38 cellular contexts compared by ENCODE assay signal in genomic region chr19:32896516-32897214, GRCh38. TPM values are rescaled to one million over a fixed set of nuclear protein-coding genes. Genes with fewer than 3 reads are reported as not detected.
DNase-seq lines count a peak whose midpoint lies in the region; ATAC-seq, FAIRE-seq and TF ChIP-seq lines count a peak whose summit lies in the region.
"Had no signal": no experiment of that assay in that cellular context is flagged by ENCODE, and none has a peak within 500 bp of the region (broad histone marks: within the 10 kb centered on the region; RNA-seq: fewer than 3 reads in every experiment).

No MANE protein-coding gene starts in this region.

- H3K27ac ChIP-seq in astrocyte (ENCODE audit: low read depth, low read length) = no peak overlapping the region
- no peak overlapping the region for H3K27ac ChIP-seq in GM23338 (ENCODE audit: low read depth)
- H3K27ac ChIP-seq: adrenal gland, BLaER1, breast epithelium, KMS-11, pancreas, suprapubic skin, upper lobe of right lung had no signal

- H3K9me3 ChIP-seq in astrocyte (ENCODE audit: insufficient read depth, low read depth, low read length) = peaks cover 8% of the 10 kb centered on the region
- H3K9me3 ChIP-seq: pancreas had no signal

- H3K9me3 Mint-ChIP-seq in HFFc6 (peaks cover 19% of the 10 kb centered on the region), astrocyte (ENCODE audit: unreplicated experiment) (peaks cover 6% of the 10 kb centered on the region), GM23338 (peaks cover 8% of the 10 kb centered on the region)

- no peaks in the 10 kb centered on the region for H3K9me2 ChIP-seq in GM23338 (ENCODE audit: insufficient read depth)

- H3K4me3 Mint-ChIP-seq in HFFc6 = no peak overlapping the region
- H3K4me3 Mint-ChIP-seq in astrocyte (ENCODE audit: unreplicated experiment) = no peak overlapping the region
- no peak overlapping the region for H3K4me3 Mint-ChIP-seq in GM23338
- H3K4me3 Mint-ChIP-seq: activated CD4-positive, alpha-beta memory T cell treated with anti-CD3 and anti-CD28 coated beads for 36 hours; activated naive CD4-positive, alpha-beta T cell treated with anti-CD3 and anti-CD28 coated beads for 36 hours; activated T-helper 1 cell treated with anti-CD3 and anti-CD28 coated beads, Interleukin-12 subunit alpha, Interleukin-12 subunit beta, Interleukin-2, Interleukin-4 antibody, amounts not matched to agents 30 ng/mL and 10 ng/mL and 1 ng/mL, durations not matched to agents 14 hours and 24 hours and 36 hours; immature natural killer cell; neural crest cell; T-helper 1 cell treated with Interleukin-12 subunit alpha and Interleukin-12 subunit beta and Interleukin-4 antibody, amounts not matched to agents 30 μg/mL and 1 μg/mL, for 36 hours had no signal

- H3K27me3 ChIP-seq in astrocyte (ENCODE audit: insufficient read depth, low read length) = no peaks in the 10 kb centered on the region
- H3K27me3 ChIP-seq in GM23338 (ENCODE audit: insufficient read depth) = no peaks in the 10 kb centered on the region
- H3K27me3 ChIP-seq: adrenal gland, BLaER1, breast epithelium, pancreas, suprapubic skin, upper lobe of right lung had no signal

- H3K4me3 ChIP-seq in AG09309 (ENCODE audit: control insufficient read depth, low read depth, low read length) (no peak overlapping the region), astrocyte (ENCODE audit: insufficient read depth, low read depth, low read length) (no peak overlapping the region), fibroblast of villous mesenchyme (ENCODE audit: low read depth, low read length) (no peak overlapping the region), GM23338 (no peak overlapping the region)
- H3K4me3 ChIP-seq: adrenal gland, BLaER1, breast epithelium, pancreas, suprapubic skin, upper lobe of right lung had no signal

- H3K27me3 Mint-ChIP-seq in HFFc6 (ENCODE audit: insufficient read depth) (no peaks in the 10 kb centered on the region), astrocyte (ENCODE audit: low read depth, unreplicated experiment) (no peaks in the 10 kb centered on the region), GM23338 (ENCODE audit: insufficient read depth, low read depth, poor library complexity) (no peaks in the 10 kb centered on the region)
- H3K27me3 Mint-ChIP-seq: activated CD4-positive, alpha-beta memory T cell treated with anti-CD3 and anti-CD28 coated beads for 36 hours had no signal

- H3K27ac Mint-ChIP-seq in HFFc6 (no peak overlapping the region), astrocyte (ENCODE audit: unreplicated experiment) (no peak overlapping the region), GM23338 (no peak overlapping the region)
- H3K27ac Mint-ChIP-seq: activated CD4-positive, alpha-beta memory T cell treated with anti-CD3 and anti-CD28 coated beads for 36 hours; activated naive CD4-positive, alpha-beta T cell treated with anti-CD3 and anti-CD28 coated beads for 36 hours; activated T-helper 1 cell treated with anti-CD3 and anti-CD28 coated beads, Interleukin-12 subunit alpha, Interleukin-12 subunit beta, Interleukin-2, Interleukin-4 antibody, amounts not matched to agents 30 ng/mL and 10 ng/mL and 1 ng/mL, durations not matched to agents 14 hours and 24 hours and 36 hours; T-helper 1 cell treated with Interleukin-12 subunit alpha and Interleukin-12 subunit beta and Interleukin-4 antibody, amounts not matched to agents 30 μg/mL and 1 μg/mL, for 36 hours had no signal

- ATAC-seq in HG02885 (IDR thresholded peaks at IDR 0.05; ENCODE audit: poor library complexity, unreplicated experiment) (no peak), GM23338 (no peak), GM21619 (IDR thresholded peaks at IDR 0.05; ENCODE audit: unreplicated experiment) (no peak)
- ATAC-seq: activated CD4-positive, CD25-positive, alpha-beta regulatory T cell treated with anti-CD3 and anti-CD28 coated beads, Interleukin-2, amount 50 U/mL, for 24 hours; left lobe of liver; pancreas; upper lobe of right lung had no signal

- H3K4me2 ChIP-seq in astrocyte (ENCODE audit: low read length) = no peak overlapping the region
- no peak overlapping the region for H3K4me2 ChIP-seq in GM23338
- H3K4me2 ChIP-seq: BLaER1, KMS-11 had no signal

- H4K20me1 ChIP-seq in astrocyte (ENCODE audit: insufficient read depth, low read length) (peaks cover 7% of the 10 kb centered on the region), GM23338 (replicated peaks; ENCODE audit: insufficient read depth) (no peaks in the 10 kb centered on the region)
- H4K20me1 ChIP-seq: BLaER1 had no signal

- H3K79me2 ChIP-seq in astrocyte (ENCODE audit: insufficient read depth, low read length) (peaks cover 3% of the 10 kb centered on the region), GM23338 (replicated peaks; ENCODE audit: insufficient read depth) (no peaks in the 10 kb centered on the region)

- H3F3A ChIP-seq in GM23338 (replicated peaks; ENCODE audit: low read depth) = no peaks in the 10 kb centered on the region

- H3K36me3 ChIP-seq in astrocyte (ENCODE audit: insufficient read depth, low read length) (no peaks in the 10 kb centered on the region), GM23338 (ENCODE audit: insufficient read depth) (peaks cover 6% of the 10 kb centered on the region; the same call in 1 of the 2 replicates)
- H3K36me3 ChIP-seq: breast epithelium, pancreas had no signal

- no peak overlapping the region for H3K9ac ChIP-seq in astrocyte (ENCODE audit: low read length)
- H3K9ac ChIP-seq: BLaER1, KMS-11 had no signal

- H2AFZ ChIP-seq in astrocyte (ENCODE audit: low read depth, low read length) (no peak overlapping the region), GM23338 (no peak overlapping the region)

- DNase-seq in AG09309 (ENCODE audit: low read depth) (peak; percentile 3), HFFc6 (peak; percentile 45), astrocyte (ENCODE audit: low read depth) (peak; percentile 59), fibroblast of villous mesenchyme (ENCODE audit: low read depth) (peak; percentile 16), GM23338 (ENCODE audit: low spot score) (no peak)
- no peak for DNase-seq in activated CD4-positive, alpha-beta T cell treated with anti-CD3 and anti-CD28 coated beads for 1 hour
- DNase-seq: activated CD4-positive, alpha-beta memory T cell treated with anti-CD3 and anti-CD28 coated beads for 36 hours; activated naive CD4-positive, alpha-beta T cell treated with anti-CD3 and anti-CD28 coated beads for 36 hours; adrenal gland; COR-L47; DMS53; HCEC 1CT; immature natural killer cell; mesendoderm; NCI-H1417; NCI-H2029 treated with DMSO at 0.1 percent for 48 hours; NCI-H226; NCI-H774; pancreas; retina; small intestine; stimulated activated naive CD4-positive, alpha-beta T cell; upper lobe of right lung had no signal

- peaks cover 12% of the 10 kb centered on the region for H3K4me1 Mint-ChIP-seq in HFFc6 (ENCODE audit: low read depth)
- no peaks in the 10 kb centered on the region for H3K4me1 Mint-ChIP-seq in astrocyte (ENCODE audit: low read depth, unreplicated experiment)
- H3K4me1 Mint-ChIP-seq in GM23338 = peaks cover 8% of the 10 kb centered on the region; the same call in 2 of the 3 replicates
- H3K4me1 Mint-ChIP-seq: immature natural killer cell, neural crest cell had no signal

- no peaks in the 10 kb centered on the region for H3K4me1 ChIP-seq in astrocyte (ENCODE audit: insufficient read depth, low read length)
- peaks cover 3% of the 10 kb centered on the region; the same call in 1 of the 2 replicates for H3K4me1 ChIP-seq in GM23338 (ENCODE audit: insufficient read depth)
- H3K4me1 ChIP-seq: adrenal gland, BLaER1, breast epithelium, pancreas, suprapubic skin, upper lobe of right lung had no signal

- H3K36me3 Mint-ChIP-seq in HFFc6 (ENCODE audit: low read depth) (peaks cover 44% of the 10 kb centered on the region), astrocyte (ENCODE audit: low read depth, unreplicated experiment) (peaks cover 29% of the 10 kb centered on the region), GM23338 (ENCODE audit: low read depth) (peaks cover 24% of the 10 kb centered on the region)

- FAIRE-seq in astrocyte (lab: Jason Lieb, UNC) = no peak
- FAIRE-seq: A204.1, G401.6, pancreas, RCC 7860, small intestine, TTC549 had no signal

- TF ChIP-seq CTCF in AG09309 (IDR thresholded peaks at IDR 0.05; ENCODE audit: control insufficient read depth, insufficient read depth, low read depth, low read length, missing control alignments) (no peak), HFFc6 (IDR thresholded peaks at IDR 0.05) (no peak), astrocyte (IDR thresholded peaks at IDR 0.05; ENCODE audit: insufficient read depth, low read depth, low read length) (no peak), fibroblast of villous mesenchyme (IDR thresholded peaks at IDR 0.05; ENCODE audit: insufficient read depth, low read depth, low read length) (no peak), GM23338 (conservative IDR thresholded peaks at IDR 0.05; ENCODE audit: low read depth in 2 of 2) (no peak)

TF ChIP-seq in GM23338, 12 proteins besides CTCF, POLR2A, EP300 and RAD21 (continues in another document):
- TF ChIP-seq CREB1 (CRISPR knock-in tag; IDR thresholded peaks at IDR 0.05; ENCODE audit: low read depth) = no peak
- no peak for TF ChIP-seq ZNF331 (CRISPR knock-in tag; IDR thresholded peaks at IDR 0.05; ENCODE audit: low read depth)

RNA-seq across cellular contexts. Expression of gene SLC7A9, which starts 27.1 kb away (rescaled TPM):
- not detected for total RNA-seq in HFFc6 (2021; fragmentation: NEBNext Ultra II Directional; extraction: Animal tissue kit (Norgen Biotek cat#: 25700))
- total RNA-seq in astrocyte (0.17 and 0.45 TPM in 2 replicates), fibroblast of villous mesenchyme (under 0.01 TPM in 1 of 2 replicates, not detected in the other)
- not detected in 2 replicates for total RNA-seq in GM23338 (2014; rRNA removed; shearing (Covaris generic))
- polyA plus RNA-seq in GM23338 (2016; fragmentation: Nextera tagmentation; extraction: Ambion mirVana) = 0.19 and 0.21 TPM in 2 replicates
- total RNA-seq: activated naive CD4-positive, alpha-beta T cell treated with anti-CD3 and anti-CD28 coated beads for 36 hours had no signal
- polyA plus RNA-seq: immature natural killer cell had no signal

Comparison
In these comparisons a context has a peak if more than half of its experiments do, and no peak if none do; other contexts are left out.
1. DNase-seq: peak in AG09309 (single experiment), HFFc6 (single experiment), astrocyte (single experiment) and fibroblast of villous mesenchyme (single experiment); none in GM23338 (single experiment) and activated CD4-positive, alpha-beta T cell treated with anti-CD3 and anti-CD28 coated beads for 1 hour (single experiment).